ENCODE assay signal across 28 cellular contexts in the genomic region with DNA sequence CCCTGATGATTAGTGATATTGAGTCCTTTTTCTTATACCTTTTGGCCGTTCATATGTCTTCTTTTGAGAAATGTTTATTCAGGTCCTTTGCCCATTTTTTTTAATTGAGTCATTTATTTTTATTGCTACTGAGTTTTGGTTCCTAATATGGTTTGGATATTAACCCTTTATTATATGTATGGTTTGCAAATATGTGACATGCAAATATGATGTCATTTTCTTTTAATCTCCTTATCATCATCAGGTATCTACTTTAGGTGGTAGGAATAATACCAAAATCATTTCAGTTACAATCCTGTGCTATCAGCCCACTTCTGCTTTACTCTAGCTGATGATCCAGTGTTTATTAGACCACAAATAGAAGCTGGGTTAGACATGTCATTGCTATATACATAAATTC.
"Had no signal": no experiment of that assay in that cellular context is flagged by ENCODE, and none has a peak within 500 bp of the region (broad histone marks: within the 10 kb centered on the region; RNA-seq: fewer than 3 reads in every experiment).

No MANE protein-coding gene starts in this region.

- FAIRE-seq: endometrium, small intestine had no signal

- ATAC-seq: activated T-helper 17 cell treated with anti-CD3 and anti-CD28 coated beads, Interleukin-2, amount 50 U/mL, for 72 hours; heart left ventricle; sciatic nerve; stimulated activated memory B cell treated with anti-CD40 and anti-IgM and Interleukin-4, amounts not matched to agents 10 μg/mL and 1 μg/mL and 100 μg/mL, for 72 hours had no signal

- H3K4me3 ChIP-seq: breast epithelium, heart left ventricle, left ventricle myocardium inferior, ovary, stomach, thyroid gland, upper lobe of left lung, vagina had no signal

- H3K36me3 ChIP-seq: breast epithelium, heart left ventricle, left ventricle myocardium inferior, neutrophil, ovary, stomach, thyroid gland, upper lobe of left lung, vagina had no signal

- H3K4me1 ChIP-seq: breast epithelium, heart left ventricle, left ventricle myocardium inferior, stomach, thyroid gland, upper lobe of left lung, vagina had no signal

- H3K27me3 ChIP-seq: breast epithelium, neutrophil, ovary, stomach, thyroid gland, upper lobe of left lung, vagina had no signal

- H3K27ac ChIP-seq: breast epithelium, heart left ventricle, left ventricle myocardium inferior, neutrophil, ovary, stomach, thyroid gland, upper lobe of left lung, vagina had no signal

- DNase-seq: activated CD4-positive, alpha-beta memory T cell treated with anti-CD3 and anti-CD28 coated beads, Interleukin-2, amount 10 ng/mL, durations not matched to agents 7 days and 5 days; activated CD4-positive, alpha-beta T cell treated with anti-CD3 and anti-CD28 coated beads for 4 hours; activated CD8-positive, alpha-beta memory T cell treated with anti-CD3 and anti-CD28 coated beads, Interleukin-2, amount 50 U/mL, for 48 hours; activated gamma-delta T cell treated with Interleukin-2 at 50 U/mL for 16 hours; activated naive CD4-positive, alpha-beta T cell treated with anti-CD3 and anti-CD28 coated beads, Interleukin-2, amount 50 U/mL, for 16 hours; activated T-cell treated with anti-CD3 and anti-CD28 coated beads, Interleukin-2, amount 50 U/mL, for 24 hours; amniotic stem cell; central memory CD4-positive, alpha-beta T cell; effector CD4-positive, alpha-beta T cell; heart left ventricle; islet precursor cell; left ventricle myocardium inferior; naive B cell; nephron progenitor cell; ovary; small intestine; stimulated activated CD4-positive, alpha-beta T cell treated with anti-CD3 and anti-CD28 coated beads, Interleukin-4, amount 100 ng/mL, for 24 hours; stomach; T-helper 1 cell; thyroid gland; upper lobe of left lung had no signal

- H3K9me3 ChIP-seq: breast epithelium, heart left ventricle, neutrophil, ovary, stomach, thyroid gland, upper lobe of left lung, vagina had no signal
